Comparison of ENCODE assay signal across 8 cellular contexts in genomic region chr13:110944121-110944967, GRCh38. TPM values are rescaled to one million over a fixed set of nuclear protein-coding genes. Genes with fewer than 3 reads are reported as not detected.
DNase-seq lines count a peak whose midpoint lies in the region; ATAC-seq and TF ChIP-seq lines count a peak whose summit lies in the region.

No MANE protein-coding gene starts in this region.

- intact Hi-C loops in upper lobe of right lung (cut with DNase I) (no loop called here), CD14-positive monocyte (cut with micrococcal nuclease) (no loop called here)

- H3K9me3 Mint-ChIP-seq in CD14-positive monocyte: peaks cover 0 to 2% (median 0%) of the 10 kb centered on the region in 7 donors

- H3K4me1 Mint-ChIP-seq in CD14-positive monocyte: no peaks in the 10 kb centered on the region

- peaks cover 1 to 11% (median 1%) of the 10 kb centered on the region in 3 donors for H3K27me3 Mint-ChIP-seq in CD14-positive monocyte (ENCODE audit: low read depth in 3 of 3)

- no peaks in the 10 kb centered on the region for H3K4me1 ChIP-seq in upper lobe of right lung

- ATAC-seq in HG02798 (IDR thresholded peaks at IDR 0.05; ENCODE audit: poor library complexity, unreplicated experiment) (peak; percentile 60), upper lobe of right lung (peak; percentile 84)

- no peak overlapping the region for H3K4me3 ChIP-seq in upper lobe of right lung

- peak overlapping the region in 1 of 7 donors; percentile 43 for H3K27ac Mint-ChIP-seq in CD14-positive monocyte

- TF ChIP-seq CTCF in upper lobe of right lung (IDR thresholded peaks at IDR 0.05): peak; percentile 55
- TF ChIP-seq CTCF in CD14-positive monocyte (IDR thresholded peaks at IDR 0.05): no peak

- no peaks in the 10 kb centered on the region for H3K36me3 Mint-ChIP-seq in CD14-positive monocyte

- H3K9me3 ChIP-seq in upper lobe of right lung: no peaks in the 10 kb centered on the region

- H3K27ac ChIP-seq in upper lobe of right lung: no peak overlapping the region

- no peaks in the 10 kb centered on the region for H3K27me3 ChIP-seq in upper lobe of right lung

- peak overlapping the region in 1 of 2 donors; percentile 23 for H3K4me3 Mint-ChIP-seq in CD14-positive monocyte

- no peaks in the 10 kb centered on the region for H3K36me3 ChIP-seq in upper lobe of right lung

- DNase-seq in 8988T (peak; percentile 58), GM04503 (ENCODE audit: low read depth) (peak; percentile 29), NCI-H748 (lab: John Stamatoyannopoulos, UW; ENCODE audit: unreplicated experiment) (peak; percentile 58), astrocyte of the hippocampus (ENCODE audit: low read depth, low spot score) (peak; percentile 79), kidney tubule cell (ENCODE audit: low spot score) (peak; percentile 59), upper lobe of right lung (no peak), CD14-positive monocyte (ENCODE audit: low spot score) (no peak)

RNA-seq across cellular contexts. Expression of gene ANKRD10, which starts 29.5 kb away (rescaled TPM):
- total RNA-seq in upper lobe of right lung: 134 TPM
- polyA plus RNA-seq in CD14-positive monocyte: 10 to 100 TPM; 30.5 to 37.2 TPM

Comparison
In these comparisons a context has a peak if more than half of its experiments do, and no peak if none do; other contexts are left out.
1. DNase-seq: peak in 8988T (single experiment), GM04503 (single experiment), NCI-H748 (single experiment), astrocyte of the hippocampus (single experiment) and kidney tubule cell (single experiment); none in upper lobe of right lung (single experiment) and CD14-positive monocyte (single experiment).